In the genomic region with DNA sequence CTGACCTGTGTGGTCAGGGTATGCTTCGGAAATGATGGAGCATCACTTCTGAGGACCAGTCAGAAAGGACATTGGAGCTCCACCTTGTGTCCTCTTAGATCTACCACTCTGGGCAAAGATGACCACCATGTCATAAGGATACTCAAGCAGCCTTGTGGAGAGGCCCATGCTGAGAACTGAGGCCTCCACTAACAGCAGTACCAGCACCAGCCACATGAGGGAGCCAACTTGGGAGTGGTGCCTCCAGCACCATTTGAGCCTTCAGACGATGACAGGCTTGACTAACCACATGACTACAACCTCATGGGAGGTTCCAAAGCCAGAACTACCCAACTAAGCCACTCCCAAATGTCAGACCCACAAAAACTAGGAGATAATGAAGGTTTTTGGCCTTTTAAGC, we compare ENCODE assay signal across 8 cellular contexts.
DNase-seq lines count a peak whose midpoint lies in the region; ATAC-seq and TF ChIP-seq lines count a peak whose summit lies in the region.

No MANE protein-coding gene starts in this region.

- ATAC-seq in activated T-cell treated with anti-CD3 and anti-CD28 coated beads, Interleukin-2, amount 50 U/mL, for 72 hours (replicated peaks in 1 of 2): peak in 1 of 2 donors; percentile 67
- ATAC-seq in GM21619 (IDR thresholded peaks at IDR 0.05; ENCODE audit: unreplicated experiment): no peak

- peaks cover 7 to 12% (median 7%) of the 10 kb centered on the region in 3 donors for H3K27me3 Mint-ChIP-seq in CD14-positive monocyte (ENCODE audit: low read depth in 3 of 3)
- H3K27me3 Mint-ChIP-seq in activated T-cell treated with anti-CD3 and anti-CD28 coated beads, Interleukin-2, amount 50 U/mL, for 72 hours (ENCODE audit: low read depth): no peaks in the 10 kb centered on the region

- H3K27me3 ChIP-seq in liver (ENCODE audit: control insufficient read depth in 4 of 4, insufficient read depth in 4 of 4, low read length in 3 of 4) (no peaks in the 10 kb centered on the region), ascending aorta (no peaks in the 10 kb centered on the region)

- TF ChIP-seq CTCF in CD14-positive monocyte (IDR thresholded peaks at IDR 0.05): peak; percentile 68
- peak; percentile 24 for TF ChIP-seq CTCF in liver (IDR thresholded peaks at IDR 0.05; ENCODE audit: low read depth, low read length, missing input control)
- no peak for TF ChIP-seq CTCF in ascending aorta (IDR thresholded peaks at IDR 0.05)

- 69% methylated on average over 2 of the region's 2 CpGs for WGBS in liver

- H3K36me3 ChIP-seq in liver (ENCODE audit: control insufficient read depth in 4 of 4, insufficient read depth in 3 of 4, low read depth in 1 of 4, low read length in 3 of 4) (no peaks in the 10 kb centered on the region), ascending aorta (no peaks in the 10 kb centered on the region)

- no peak overlapping the region for H3K27ac ChIP-seq in liver (ENCODE audit: low read depth in 1 of 2, low read length in 2 of 2)
- no peak overlapping the region for H3K27ac ChIP-seq in ascending aorta

- no peaks in the 10 kb centered on the region for H3K36me3 Mint-ChIP-seq in CD14-positive monocyte
- peaks cover 0 to 2% of the 10 kb centered on the region in 2 donors for H3K36me3 Mint-ChIP-seq in activated T-cell treated with anti-CD3 and anti-CD28 coated beads, Interleukin-2, amount 50 U/mL, for 72 hours (ENCODE audit: insufficient read depth in 2 of 2)

- H3K4me1 ChIP-seq in liver (ENCODE audit: control insufficient read depth in 4 of 4, insufficient read depth in 4 of 4, low read length in 3 of 4) (no peaks in the 10 kb centered on the region), ascending aorta (no peaks in the 10 kb centered on the region)

- no peak overlapping the region for H3K9ac ChIP-seq in liver (ENCODE audit: low read depth in 1 of 2, low read length in 2 of 2)

- no peak overlapping the region for H3K4me3 Mint-ChIP-seq in CD14-positive monocyte
- no peak overlapping the region for H3K4me3 Mint-ChIP-seq in activated T-cell treated with anti-CD3 and anti-CD28 coated beads, Interleukin-2, amount 50 U/mL, for 72 hours

- H3K9me3 Mint-ChIP-seq in CD14-positive monocyte: peaks cover 3 to 8% (median 5%) of the 10 kb centered on the region in 7 donors
- H3K9me3 Mint-ChIP-seq in activated T-cell treated with anti-CD3 and anti-CD28 coated beads, Interleukin-2, amount 50 U/mL, for 72 hours: peaks cover 0 to 4% of the 10 kb centered on the region in 2 donors

- intact Hi-C loops in CD14-positive monocyte (cut with micrococcal nuclease) (loop anchor here in 1 of 2 donors (5.0 kb wide), 1 partner anchor 104 kb away; no protein-coding TSS in a partner anchor), ascending aorta (cut with DNase I) (no loop called here)

- H3K4me1 Mint-ChIP-seq in CD14-positive monocyte: no peaks in the 10 kb centered on the region
- no peaks in the 10 kb centered on the region for H3K4me1 Mint-ChIP-seq in activated T-cell treated with anti-CD3 and anti-CD28 coated beads, Interleukin-2, amount 50 U/mL, for 72 hours (ENCODE audit: low read depth)

- H3K9me3 ChIP-seq in liver (ENCODE audit: control insufficient read depth in 4 of 4, low read length in 3 of 4) (peaks cover 0 to 7% (median 5%) of the 10 kb centered on the region in 4 donors), ascending aorta (no peaks in the 10 kb centered on the region)

- H3K4me3 ChIP-seq in liver (ENCODE audit: low read depth in 1 of 3, low read length in 3 of 3) (no peak overlapping the region), ascending aorta (no peak overlapping the region)

- no peak for DNase-seq in CD14-positive monocyte (ENCODE audit: low spot score)
- peak; percentile 44 for DNase-seq in GM19238 (ENCODE audit: insufficient read length, low spot score)
- peak; percentile 26 for DNase-seq in NCI-H460 (ENCODE audit: extremely low read depth, low read depth)
- DNase-seq in activated T-cell treated with anti-CD3 and anti-CD28 coated beads, Interleukin-2, amount 50 U/mL, for 72 hours: peak; percentile 63 to 67
- DNase-seq in amygdala (lab: John Stamatoyannopoulos, UW): no peak
- no peak for DNase-seq in ascending aorta (ENCODE audit: low spot score in 2 of 2)

- no peak overlapping the region for H3K27ac Mint-ChIP-seq in CD14-positive monocyte
- H3K27ac Mint-ChIP-seq in activated T-cell treated with anti-CD3 and anti-CD28 coated beads, Interleukin-2, amount 50 U/mL, for 72 hours: no peak overlapping the region

- peak in 1 of 2 donors; percentile 43 for TF ChIP-seq RAD21 in liver (IDR thresholded peaks at IDR 0.05)

TF ChIP-seq in liver, 16 proteins besides CTCF, POLR2A, EP300 and RAD21:
- no peak for TF ChIP-seq JUND (IDR thresholded peaks at IDR 0.05)
- no peak for TF ChIP-seq NR2F2 (IDR thresholded peaks at IDR 0.05)
- no peak for TF ChIP-seq FOXA2 (IDR thresholded peaks at IDR 0.05)
- no peak for TF ChIP-seq HNF4A (conservative IDR thresholded peaks at IDR 0.05)
- TF ChIP-seq, protein P1, sequence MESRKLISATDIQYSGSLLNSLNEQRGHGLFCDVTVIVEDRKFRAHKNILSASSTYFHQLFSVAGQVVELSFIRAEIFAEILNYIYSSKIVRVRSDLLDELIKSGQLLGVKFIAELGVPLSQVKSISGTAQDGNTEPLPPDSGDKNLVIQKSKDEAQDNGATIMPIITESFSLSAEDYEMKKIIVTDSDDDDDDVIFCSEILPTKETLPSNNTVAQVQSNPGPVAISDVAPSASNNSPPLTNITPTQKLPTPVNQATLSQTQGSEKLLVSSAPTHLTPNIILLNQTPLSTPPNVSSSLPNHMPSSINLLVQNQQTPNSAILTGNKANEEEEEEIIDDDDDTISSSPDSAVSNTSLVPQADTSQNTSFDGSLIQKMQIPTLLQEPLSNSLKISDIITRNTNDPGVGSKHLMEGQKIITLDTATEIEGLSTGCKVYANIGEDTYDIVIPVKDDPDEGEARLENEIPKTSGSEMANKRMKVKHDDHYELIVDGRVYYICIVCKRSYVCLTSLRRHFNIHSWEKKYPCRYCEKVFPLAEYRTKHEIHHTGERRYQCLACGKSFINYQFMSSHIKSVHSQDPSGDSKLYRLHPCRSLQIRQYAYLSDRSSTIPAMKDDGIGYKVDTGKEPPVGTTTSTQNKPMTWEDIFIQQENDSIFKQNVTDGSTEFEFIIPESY (IDR thresholded peaks at IDR 0.05): no peak
- no peak for TF ChIP-seq YY1 (IDR thresholded peaks at IDR 0.05)
- TF ChIP-seq SP1 (IDR thresholded peaks at IDR 0.05): no peak
- TF ChIP-seq RXRA (IDR thresholded peaks at IDR 0.05): no peak
TF ChIP-seq in liver: peak in this region for 0.

Comparison
In these comparisons a context has a peak if more than half of its experiments do, and no peak if none do; other contexts are left out.
1. DNase-seq: peak in GM19238 (single experiment), NCI-H460 (single experiment) and activated T-cell treated with anti-CD3 and anti-CD28 coated beads, Interleukin-2, amount 50 U/mL, for 72 hours (2 of 2); none in CD14-positive monocyte (single experiment), amygdala (0 of 56) and ascending aorta (0 of 2).
2. CTCF ChIP-seq: peak in CD14-positive monocyte (single experiment) and liver (single experiment); none in ascending aorta (0 of 3).